In genomic region chr1:178940022-178940765, GRCh38 we compare ENCODE assay signal across 17 cellular contexts.
A peak's percentile ranks its signal among the peaks of the same experiment; 100 is the strongest.
DNase-seq lines count a peak whose midpoint lies in the region; ATAC-seq and TF ChIP-seq lines count a peak whose summit lies in the region.
"Had no signal": no experiment of that assay in that cellular context is flagged by ENCODE, and none has a peak within 500 bp of the region (broad histone marks: within the 10 kb centered on the region; RNA-seq: fewer than 3 reads in every experiment).

No MANE protein-coding gene starts in this region.

- peak overlapping the region; percentile 98 for H3K27ac ChIP-seq in rectal smooth muscle tissue (ENCODE audit: low read depth, low read length)
- H3K27ac ChIP-seq: neutrophil had no signal

- H3K4me3 ChIP-seq in AG10803 (ENCODE audit: low read length) (no peak overlapping the region), adipocyte (ENCODE audit: low read length) (peak overlapping the region; percentile 67), fibroblast of mammary gland (ENCODE audit: control insufficient read depth, low read depth, low read length) (no peak overlapping the region), rectal smooth muscle tissue (ENCODE audit: low read length) (no peak overlapping the region)
- H3K4me3 ChIP-seq: HAP-1, skin epidermis had no signal

- H3K36me3 ChIP-seq in adipocyte (ENCODE audit: control insufficient read depth, insufficient read depth, low read length, severe bottlenecking) (no peaks in the 10 kb centered on the region), rectal smooth muscle tissue (ENCODE audit: control insufficient read depth, insufficient read depth, low read length) (no peaks in the 10 kb centered on the region)
- H3K36me3 ChIP-seq: HAP-1, neutrophil had no signal

- H3K4me1 ChIP-seq in adipocyte (ENCODE audit: control insufficient read depth, insufficient read depth, low read length) (peaks cover 46% of the 10 kb centered on the region), rectal smooth muscle tissue (ENCODE audit: control insufficient read depth, insufficient read depth, low read length) (peaks cover 46% of the 10 kb centered on the region)
- H3K4me1 ChIP-seq: HAP-1 had no signal

- H3K9ac ChIP-seq in adipocyte (ENCODE audit: low read length) (no peak overlapping the region), rectal smooth muscle tissue (ENCODE audit: low read length) (no peak overlapping the region)

- no peaks in the 10 kb centered on the region for H3K9me3 ChIP-seq in adipocyte (ENCODE audit: control insufficient read depth, low read length)
- H3K9me3 ChIP-seq: HAP-1, neutrophil had no signal

- no peaks in the 10 kb centered on the region for H3K27me3 ChIP-seq in adipocyte (replicated peaks; ENCODE audit: control insufficient read depth, insufficient read depth, low read length)
- no peaks in the 10 kb centered on the region for H3K27me3 ChIP-seq in rectal smooth muscle tissue (ENCODE audit: control insufficient read depth, insufficient read depth, low read length)
- H3K27me3 ChIP-seq: neutrophil had no signal

- no peak for ATAC-seq in GM21528 (IDR thresholded peaks at IDR 0.05; ENCODE audit: low FRiP score, unreplicated experiment)
- ATAC-seq in GM18873 (IDR thresholded peaks at IDR 0.05; ENCODE audit: low FRiP score, unreplicated experiment), result no peak
- ATAC-seq: activated CD8-positive, alpha-beta T cell treated with anti-CD3 and anti-CD28 coated beads, Interleukin-2, amount 10 ng/mL, durations not matched to agents 7 days and 5 days; activated T-helper 17 cell treated with anti-CD3 and anti-CD28 coated beads, Interleukin-2, amount 50 U/mL, for 72 hours; PC-3 had no signal

- TF ChIP-seq CTCF in AG10803 (conservative IDR thresholded peaks at IDR 0.05; ENCODE audit: low read length) (no peak), fibroblast of mammary gland (conservative IDR thresholded peaks at IDR 0.05; ENCODE audit: control insufficient read depth, insufficient read depth, low read depth, low read length) (no peak)

- DNase-seq in AG10803 (ENCODE audit: low read depth), result peak; percentile 57
- DNase-seq in adipocyte (ENCODE audit: low read depth), result no peak
- peak; percentile 96 for DNase-seq in fibroblast of mammary gland (ENCODE audit: low read depth)
- no peak for DNase-seq in stimulated activated CD8-positive, alpha-beta memory T cell treated with anti-CD3 and anti-CD28 coated beads, Interleukin-4, amount 100 ng/mL, for 48 hours
- DNase-seq in dermis blood vessel endothelial cell, result no peak
- DNase-seq: activated CD8-positive, alpha-beta T cell treated with anti-CD3 and anti-CD28 coated beads, Interleukin-2, amount 10 ng/mL, durations not matched to agents 7 days and 5 days; effector CD8-positive, alpha-beta T cell; NCI-H2029 treated with DMSO at 0.1 percent for 48 hours; NCI-H524; PC-3 had no signal

Comparison
In these comparisons a context has a peak if more than half of its experiments do, and no peak if none do; other contexts are left out.
1. DNase-seq: peak in AG10803 (single experiment) and fibroblast of mammary gland (single experiment); none in adipocyte (single experiment), stimulated activated CD8-positive, alpha-beta memory T cell treated with anti-CD3 and anti-CD28 coated beads, Interleukin-4, amount 100 ng/mL, for 48 hours (single experiment) and dermis blood vessel endothelial cell (single experiment).